In genomic region chr20:18001131-18001921, GRCh38 we compare ENCODE assay signal across 10 cellular contexts. TPM values are rescaled to one million over a fixed set of nuclear protein-coding genes. Genes with fewer than 3 reads are reported as not detected.
DNase-seq lines count a peak whose midpoint lies in the region; ATAC-seq and TF ChIP-seq lines count a peak whose summit lies in the region.
"Had no signal": no experiment of that assay in that cellular context is flagged by ENCODE, and none has a peak within 500 bp of the region (broad histone marks: within the 10 kb centered on the region; RNA-seq: fewer than 3 reads in every experiment).

No MANE protein-coding gene starts in this region.

- peak; percentile 56 to 94 (median 75) for ATAC-seq in heart right ventricle
- peak; percentile 77 to 78 for ATAC-seq in gastrocnemius medialis
- ATAC-seq in HG03520 (IDR thresholded peaks at IDR 0.05; ENCODE audit: unreplicated experiment), result no peak

- POLR2A ChIA-PET in HEK293T (lab: Yijun Ruan, JAX), result no interaction called here

- TF ChIP-seq CTCF in ascending aorta (IDR thresholded peaks at IDR 0.05) (no peak), heart right ventricle (IDR thresholded peaks at IDR 0.05) (no peak), gastrocnemius medialis (IDR thresholded peaks at IDR 0.05 in 4 of 5, conservative IDR thresholded peaks at IDR 0.05 in 1 of 5) (no peak), colonic mucosa (IDR thresholded peaks at IDR 0.05) (no peak)

- no peak for TF ChIP-seq POLR2A in gastrocnemius medialis (IDR thresholded peaks at IDR 0.05)

- no peak overlapping the region for H3K27ac ChIP-seq in ascending aorta
- H3K27ac ChIP-seq in heart right ventricle, result no peak overlapping the region
- peak overlapping the region in 3 of 4 donors; percentile 10 to 60 (median 13) for H3K27ac ChIP-seq in gastrocnemius medialis
- no peak overlapping the region for H3K27ac ChIP-seq in colonic mucosa

- no peak overlapping the region for H3K9ac ChIP-seq in colonic mucosa (ENCODE audit: low read depth in 2 of 2, low read length in 2 of 2)

- DNase-seq in GM04504 (ENCODE audit: low read depth) (peak; percentile 81), ascending aorta (ENCODE audit: low spot score in 2 of 2) (peak; percentile 26 to 83), heart right ventricle (peak; percentile 24 to 28), gastrocnemius medialis (peak; percentile 78 to 82), NCI-H146 treated with DMSO at 0.1 percent for 48 hours (lab: John Stamatoyannopoulos, UW; ENCODE audit: unreplicated experiment) (no peak), colonic mucosa (no peak), HEK293T (ENCODE audit: extremely low spot score) (no peak)
- DNase-seq: stimulated activated CD4-positive, alpha-beta T cell treated with anti-CD3 and anti-CD28 coated beads, Interleukin-4, amount 100 ng/mL, for 1 hour had no signal

- H3K4me3 ChIP-seq in ascending aorta (no peak overlapping the region), heart right ventricle (no peak overlapping the region), gastrocnemius medialis (no peak overlapping the region), colonic mucosa (no peak overlapping the region)

- H3K9me3 ChIP-seq in ascending aorta, result no peaks in the 10 kb centered on the region
- no peaks in the 10 kb centered on the region for H3K9me3 ChIP-seq in heart right ventricle
- H3K9me3 ChIP-seq in gastrocnemius medialis, result no peaks in the 10 kb centered on the region
- H3K9me3 ChIP-seq in colonic mucosa, result no peaks in the 10 kb centered on the region

- intact Hi-C loops in ascending aorta (cut with DNase I) (no loop called here), heart right ventricle (cut with DNase I) (no loop called here), gastrocnemius medialis (cut with DNase I; ENCODE audit: low total_unique reads) (no loop called here), colonic mucosa (cut with DNase I) (no loop called here)

- no peaks in the 10 kb centered on the region for H3K36me3 ChIP-seq in ascending aorta
- no peaks in the 10 kb centered on the region for H3K36me3 ChIP-seq in heart right ventricle
- no peaks in the 10 kb centered on the region for H3K36me3 ChIP-seq in gastrocnemius medialis
- H3K36me3 ChIP-seq in colonic mucosa, result no peaks in the 10 kb centered on the region

- H3K27me3 ChIP-seq in ascending aorta, result no peaks in the 10 kb centered on the region
- no peaks in the 10 kb centered on the region for H3K27me3 ChIP-seq in heart right ventricle
- H3K27me3 ChIP-seq in gastrocnemius medialis, result no peaks in the 10 kb centered on the region
- no peaks in the 10 kb centered on the region for H3K27me3 ChIP-seq in colonic mucosa

- H3K4me1 ChIP-seq in ascending aorta, result no peaks in the 10 kb centered on the region
- H3K4me1 ChIP-seq in heart right ventricle, result peaks cover 0 to 12% (median 0%) of the 10 kb centered on the region in 9 donors
- H3K4me1 ChIP-seq in gastrocnemius medialis, result peaks cover 2 to 5% of the 10 kb centered on the region in 2 donors
- no peaks in the 10 kb centered on the region for H3K4me1 ChIP-seq in colonic mucosa

- CTCF ChIA-PET in HEK293T (lab: Yijun Ruan, JAX), result interaction anchor here (0.6 kb wide), 1 partner anchor 38 kb away, joined by 3 read pairs; no protein-coding TSS in a partner anchor

- WGBS in heart right ventricle, 2 donors, result 62 to 77% methylated on average over 10 of the region's 10 CpGs

- in situ Hi-C loops in gastrocnemius medialis (cut with MboI; ENCODE audit: low sequenced_read_pairs in 4 of 4), result no loop called here

TF ChIP-seq in HEK293T, 16 proteins besides CTCF, POLR2A, EP300 and RAD21:
- TF ChIP-seq BHLHE40 (IDR thresholded peaks at IDR 0.05; ENCODE audit: borderline replicate concordance), result no peak
- no peak for TF ChIP-seq NFRKB (IDR thresholded peaks at IDR 0.05)
- TF ChIP-seq ARNT (IDR thresholded peaks at IDR 0.05), result no peak
- TF ChIP-seq ZNF384 (IDR thresholded peaks at IDR 0.05), result no peak
- no peak for TF ChIP-seq L3MBTL2 (conservative IDR thresholded peaks at IDR 0.05)
- no peak for TF ChIP-seq TARDBP (IDR thresholded peaks at IDR 0.05)
- TF ChIP-seq ELF4 (IDR thresholded peaks at IDR 0.05), result no peak
TF ChIP-seq in HEK293T: peak in this region for 0.

RNA-seq across cellular contexts. Expression of gene MGME1, which starts 32.5 kb away (rescaled TPM):
- 0.85 TPM for total RNA-seq in ascending aorta
- 10 to 100 TPM in 8 of 10 donors, 1 to 10 TPM in 2; 9.7 to 16.0 (median 12.9) TPM for total RNA-seq in heart right ventricle
- polyA plus RNA-seq in heart right ventricle, result 10 to 100 TPM in 1 of 2 donors, 1 to 10 TPM in 1; 6.0 to 14.1 TPM
- 1 to 10 TPM; 5.2 to 9.1 (median 7.2) TPM for total RNA-seq in gastrocnemius medialis
- total RNA-seq in colonic mucosa, result 10 to 100 TPM; 20.5 to 21.1 TPM

RNA-seq across cellular contexts. Expression of gene SNX5, which starts 32.7 kb away (rescaled TPM):
- 32.7 TPM for total RNA-seq in ascending aorta
- total RNA-seq in heart right ventricle, result 10 to 100 TPM; 41.6 to 59.1 (median 47.3) TPM
- 10 to 100 TPM; 29.0 to 55.5 TPM for polyA plus RNA-seq in heart right ventricle
- total RNA-seq in gastrocnemius medialis, result 10 to 100 TPM; 49.8 to 88.8 (median 60.9) TPM
- 100 to 1,000 TPM; 116 to 119 TPM for total RNA-seq in colonic mucosa

RNA-seq across cellular contexts. Expression of gene OVOL2, which starts 56.4 kb away (rescaled TPM):
- total RNA-seq in ascending aorta (not detected), heart right ventricle (not detected), gastrocnemius medialis (not detected), colonic mucosa (10 to 100 TPM; 13.5 to 22.8 TPM)
- not detected for polyA plus RNA-seq in heart right ventricle
- total RNA-seq: NCI-H460 had no signal

Comparison
In these comparisons a context has a peak if more than half of its experiments do, and no peak if none do; other contexts are left out.
1. DNase-seq: peak in GM04504 (single experiment), ascending aorta (2 of 2), heart right ventricle (2 of 2) and gastrocnemius medialis (2 of 2); none in NCI-H146 treated with DMSO at 0.1 percent for 48 hours (single experiment), colonic mucosa (single experiment) and HEK293T (single experiment).
2. H3K27ac ChIP-seq: peak in gastrocnemius medialis (3 of 4); none in ascending aorta (0 of 2), heart right ventricle (0 of 10) and colonic mucosa (single experiment).
3. RNA of gene OVOL2, which starts 56.4 kb away (total RNA-seq): 13.5 to 22.8 TPM in colonic mucosa; not detected in ascending aorta (single experiment), not detected in heart right ventricle and not detected in gastrocnemius medialis; every median in the first group is over 10 times any median in the second.